In genomic region chr6:166582258-166582657, GRCh38 we compare ENCODE assay signal across 15 cellular contexts. TPM values are rescaled to one million over a fixed set of nuclear protein-coding genes. Genes with fewer than 3 reads are reported as not detected.
DNase-seq lines count a peak whose midpoint lies in the region; ATAC-seq, FAIRE-seq and TF ChIP-seq lines count a peak whose summit lies in the region.
"Had no signal": no experiment of that assay in that cellular context is flagged by ENCODE, and none has a peak within 500 bp of the region (broad histone marks: within the 10 kb centered on the region; RNA-seq: fewer than 3 reads in every experiment).

No MANE protein-coding gene starts in this region.

- no peaks in the 10 kb centered on the region for H3K9me3 ChIP-seq in astrocyte (ENCODE audit: insufficient read depth, low read depth, low read length)
- H3K9me3 ChIP-seq in mesenchymal stem cell (ENCODE audit: control insufficient read depth, low read length): no peaks in the 10 kb centered on the region
- H3K9me3 ChIP-seq: SK-N-SH had no signal

- H3K36me3 ChIP-seq in astrocyte (ENCODE audit: insufficient read depth, low read length) (no peaks in the 10 kb centered on the region), brain microvascular endothelial cell (replicated peaks) (no peaks in the 10 kb centered on the region), mesenchymal stem cell (ENCODE audit: control insufficient read depth in 1 of 2, insufficient read depth in 2 of 2, low read depth in 1 of 2, low read length in 2 of 2) (no peaks in the 10 kb centered on the region)

- in situ Hi-C loops in brain microvascular endothelial cell (cut with HindIII; ENCODE audit: low pct_ligation_motif_present, low sequenced_read_pairs): no loop called here

- H4K20me1 ChIP-seq in astrocyte (ENCODE audit: insufficient read depth, low read length): no peaks in the 10 kb centered on the region

- H2AFZ ChIP-seq in astrocyte (ENCODE audit: low read depth, low read length) (no peak overlapping the region), mesenchymal stem cell (ENCODE audit: low read depth, low read length) (no peak overlapping the region)

- FAIRE-seq in astrocyte (lab: Jason Lieb, UNC): no peak

- no peak overlapping the region for H2BK120ac ChIP-seq in mesenchymal stem cell (ENCODE audit: low read depth, low read length)

- no peak overlapping the region for H2AK5ac ChIP-seq in mesenchymal stem cell (ENCODE audit: low read length, severe bottlenecking)

- H3K4me1 ChIP-seq in astrocyte (ENCODE audit: insufficient read depth, low read length) (no peaks in the 10 kb centered on the region), mesenchymal stem cell (ENCODE audit: control insufficient read depth, insufficient read depth, low read depth, low read length) (peaks cover 9% of the 10 kb centered on the region)

- H3K18ac ChIP-seq in mesenchymal stem cell (ENCODE audit: low read depth in 1 of 2, low read length in 2 of 2): no peak overlapping the region

- no peak overlapping the region for H3K23ac ChIP-seq in mesenchymal stem cell (ENCODE audit: low read length in 2 of 2)

- no peaks in the 10 kb centered on the region for H3K27me3 Mint-ChIP-seq in astrocyte (ENCODE audit: low read depth, unreplicated experiment)

- H4K8ac ChIP-seq in mesenchymal stem cell (ENCODE audit: low read length): no peak overlapping the region

- TF ChIP-seq CTCF in astrocyte (IDR thresholded peaks at IDR 0.05; ENCODE audit: insufficient read depth, low read depth, low read length): no peak
- no peak for TF ChIP-seq CTCF in foreskin fibroblast (IDR thresholded peaks at IDR 0.05; ENCODE audit: low read depth, low read length)
- no peak for TF ChIP-seq CTCF in brain microvascular endothelial cell (IDR thresholded peaks at IDR 0.05; ENCODE audit: low read depth, low read length, missing control alignments)

- no peak overlapping the region for H3K4me2 ChIP-seq in astrocyte (ENCODE audit: low read length)
- no peak overlapping the region for H3K4me2 ChIP-seq in mesenchymal stem cell (ENCODE audit: low read length, poor library complexity, severe bottlenecking)
- H3K4me2 ChIP-seq: SK-N-SH had no signal

- peaks cover 2% of the 10 kb centered on the region for H3K9me3 Mint-ChIP-seq in astrocyte (ENCODE audit: unreplicated experiment)

- peaks cover 9% of the 10 kb centered on the region for H3K36me3 Mint-ChIP-seq in astrocyte (ENCODE audit: low read depth, unreplicated experiment)

- peaks cover 1% of the 10 kb centered on the region for H3K79me1 ChIP-seq in mesenchymal stem cell (replicated peaks; ENCODE audit: low read length, poor library complexity, severe bottlenecking)

- H2BK12ac ChIP-seq in mesenchymal stem cell (ENCODE audit: low read length in 2 of 2): no peak overlapping the region

- H3K79me2 ChIP-seq in astrocyte (ENCODE audit: insufficient read depth, low read length): peaks cover 42% of the 10 kb centered on the region

- H3K9ac ChIP-seq in astrocyte (ENCODE audit: low read length) (no peak overlapping the region), mesenchymal stem cell (ENCODE audit: low read length) (no peak overlapping the region)
- H3K9ac ChIP-seq: SK-N-SH had no signal

- ATAC-seq in GM21367 (IDR thresholded peaks at IDR 0.05; ENCODE audit: unreplicated experiment): no peak
- ATAC-seq: HCT116 had no signal

- H4K91ac ChIP-seq in mesenchymal stem cell (ENCODE audit: low read length): no peak overlapping the region

- no peak overlapping the region for H2BK15ac ChIP-seq in mesenchymal stem cell (ENCODE audit: low read depth, poor library complexity, severe bottlenecking)

- no peak overlapping the region for H3K27ac Mint-ChIP-seq in astrocyte (ENCODE audit: unreplicated experiment)

- H3K27me3 ChIP-seq in astrocyte (ENCODE audit: insufficient read depth, low read length): no peaks in the 10 kb centered on the region
- H3K27me3 ChIP-seq in brain microvascular endothelial cell (replicated peaks): no peaks in the 10 kb centered on the region
- H3K27me3 ChIP-seq in mesenchymal stem cell (ENCODE audit: control insufficient read depth in 1 of 2, insufficient read depth in 1 of 2, low read length in 2 of 2): no peaks in the 10 kb centered on the region

- WGBS in mesenchymal stem cell: 92% methylated on average over 4 of the region's 6 CpGs

- H3K27ac ChIP-seq in astrocyte (ENCODE audit: low read depth, low read length) (no peak overlapping the region), brain microvascular endothelial cell (no peak overlapping the region), mesenchymal stem cell (ENCODE audit: low read length, poor library complexity, severe bottlenecking) (no peak overlapping the region)

- peaks cover 29% of the 10 kb centered on the region for H3K4me1 Mint-ChIP-seq in astrocyte (ENCODE audit: low read depth, unreplicated experiment)

- no peak overlapping the region for H3K4ac ChIP-seq in mesenchymal stem cell (ENCODE audit: low read depth in 1 of 2, low read length in 2 of 2)

- no peak overlapping the region for H3K4me3 ChIP-seq in astrocyte (ENCODE audit: insufficient read depth, low read depth, low read length)
- H3K4me3 ChIP-seq in foreskin fibroblast (ENCODE audit: low read depth in 1 of 2, low read length in 2 of 2): no peak overlapping the region
- no peak overlapping the region for H3K4me3 ChIP-seq in brain microvascular endothelial cell (ENCODE audit: low read depth, low read length)
- no peak overlapping the region for H3K4me3 ChIP-seq in mesenchymal stem cell (ENCODE audit: insufficient read depth in 1 of 2, low read depth in 1 of 2, low read length in 2 of 2)

- no peak overlapping the region for H3K14ac ChIP-seq in mesenchymal stem cell (ENCODE audit: low read length in 2 of 2)

- H2BK5ac ChIP-seq in mesenchymal stem cell (ENCODE audit: low read depth, low read length, poor library complexity, severe bottlenecking): no peak overlapping the region

- H3K4me3 Mint-ChIP-seq in astrocyte (ENCODE audit: unreplicated experiment): no peak overlapping the region

- peak; percentile 59 for DNase-seq in EH (ENCODE audit: low read depth)
- peak; percentile 42 for DNase-seq in astrocyte (ENCODE audit: low read depth)
- peak; percentile 74 to 80 for DNase-seq in foreskin fibroblast
- no peak for DNase-seq in brain microvascular endothelial cell
- DNase-seq in mesenchymal stem cell: no peak
- no peak for DNase-seq in T1000 (lab: John Stamatoyannopoulos, UW)
- DNase-seq: C1 segment of cervical spinal cord, MV-4-11, NCI-H1417 treated with DMSO at 0.1 percent for 48 hours, NCI-H1930, NCI-H69, SHP77, SK-N-SH had no signal

RNA-seq across cellular contexts. Expression of gene RAMACL, which starts 4.2 kb away (rescaled TPM):
- total RNA-seq in astrocyte: 1.2 and 1.3 TPM in 2 replicates
- 0.43 TPM for polyA plus RNA-seq in mesenchymal stem cell (2013, experiment 1 of 2)
- 0.37 TPM for polyA plus RNA-seq in mesenchymal stem cell (2013, experiment 2 of 2)

RNA-seq across cellular contexts. Expression of gene RPS6KA2, which starts 44.8 kb away (rescaled TPM):
- total RNA-seq in astrocyte: 33.5 and 38.8 TPM in 2 replicates
- 141 TPM for polyA plus RNA-seq in mesenchymal stem cell (2013, experiment 1 of 2)
- polyA plus RNA-seq in mesenchymal stem cell (2013, experiment 2 of 2): 139 TPM

Comparison
In these comparisons a context has a peak if more than half of its experiments do, and no peak if none do; other contexts are left out.
1. DNase-seq: peak in EH (single experiment), astrocyte (single experiment) and foreskin fibroblast (2 of 2); none in brain microvascular endothelial cell (single experiment), mesenchymal stem cell (single experiment) and T1000 (single experiment).